16 cellular contexts compared by ENCODE assay signal in genomic region chr11:17898071-17898470, GRCh38.
"Had no signal": no experiment of that assay in that cellular context is flagged by ENCODE, and none has a peak within 500 bp of the region (broad histone marks: within the 10 kb centered on the region; RNA-seq: fewer than 3 reads in every experiment).

No MANE protein-coding gene starts in this region.

- DNase-seq: colonic mucosa; cortex of kidney; effector CD8-positive, alpha-beta T cell; effector memory CD8-positive, alpha-beta T cell; heart left ventricle; hypothalamus; left cardiac atrium; left lung; left ventricle myocardium superior; lower lobe of right lung; mesenchymal stem cell; mucosa of descending colon; naive B cell had no signal

- H3K4me3 ChIP-seq: colonic mucosa, esophagus muscularis mucosa, gastroesophageal sphincter, heart left ventricle, hepatocyte, left lung, lower lobe of right lung, mucosa of descending colon had no signal
